Comparison of ENCODE assay signal across 27 cellular contexts in genomic region chr20:19510626-19511025, GRCh38.
"Had no signal": no experiment of that assay in that cellular context is flagged by ENCODE, and none has a peak within 500 bp of the region (broad histone marks: within the 10 kb centered on the region; RNA-seq: fewer than 3 reads in every experiment).

No MANE protein-coding gene starts in this region.

- H3K9me3 ChIP-seq: left ventricle myocardium inferior, pancreas, prostate gland, sigmoid colon, spleen, suprapubic skin, thoracic aorta, tibial artery, uterus had no signal

- H3K27ac Mint-ChIP-seq: mesothelial cell of epicardium; natural killer cell; nephron progenitor cell; stimulated activated effector memory CD8-positive, alpha-beta T cell treated with anti-CD3 and anti-CD28 coated beads, Interleukin-12 subunit alpha, Interleukin-12 subunit beta, amount 100 ng/mL, for 72 hours; stimulated activated naive CD8-positive, alpha-beta T cell treated with anti-CD3 and anti-CD28 coated beads, Interleukin-15, Interleukin-2, amounts not matched to agents 100 ng/mL and 50 ng/mL, for 24 hours; type B pancreatic cell had no signal

- H3K4me1 Mint-ChIP-seq: mesothelial cell of epicardium; naive B cell; stimulated activated effector memory CD8-positive, alpha-beta T cell treated with anti-CD3 and anti-CD28 coated beads, Interleukin-12 subunit alpha, Interleukin-12 subunit beta, amount 100 ng/mL, for 72 hours had no signal

- H3K4me3 Mint-ChIP-seq: mesothelial cell of epicardium; naive B cell; natural killer cell; nephron progenitor cell; stimulated activated effector memory CD8-positive, alpha-beta T cell treated with anti-CD3 and anti-CD28 coated beads, Interleukin-12 subunit alpha, Interleukin-12 subunit beta, amount 100 ng/mL, for 72 hours; stimulated activated naive CD8-positive, alpha-beta T cell treated with anti-CD3 and anti-CD28 coated beads, Interleukin-15, Interleukin-2, amounts not matched to agents 100 ng/mL and 50 ng/mL, for 24 hours; type B pancreatic cell had no signal

- H3K79me2 ChIP-seq: hepatocyte had no signal

- H3K36me3 Mint-ChIP-seq: mesothelial cell of epicardium; naive B cell; natural killer cell; stimulated activated effector memory CD8-positive, alpha-beta T cell treated with anti-CD3 and anti-CD28 coated beads, Interleukin-12 subunit alpha, Interleukin-12 subunit beta, amount 100 ng/mL, for 72 hours; type B pancreatic cell had no signal

- H3K9me3 Mint-ChIP-seq: mesothelial cell of epicardium; natural killer cell; stimulated activated naive CD8-positive, alpha-beta T cell treated with anti-CD3 and anti-CD28 coated beads, Interleukin-15, Interleukin-2, amounts not matched to agents 100 ng/mL and 50 ng/mL, for 24 hours; type B pancreatic cell had no signal

- DNase-seq: islet precursor cell; left ventricle myocardium inferior; mesendoderm; naive B cell; natural killer cell; nephron progenitor cell; nucleus accumbens; pancreas; posterior cingulate gyrus; retina; right cardiac atrium; sigmoid colon; small intestine; spleen; stimulated activated CD4-positive, alpha-beta T cell treated with anti-CD3 and anti-CD28 coated beads, Interleukin-4, amount 100 ng/mL, for 24 hours; stimulated activated naive CD4-positive, alpha-beta T cell; tibial artery; uterus had no signal

- H3K4me3 ChIP-seq: hepatocyte, left ventricle myocardium inferior, lung, pancreas, prostate gland, sigmoid colon, spleen, suprapubic skin, thoracic aorta, tibial artery, uterus had no signal

- H3K27me3 ChIP-seq: pancreas, sigmoid colon, spleen, suprapubic skin, tibial artery, uterus had no signal

- H3K36me3 ChIP-seq: left ventricle myocardium inferior, pancreas, prostate gland, sigmoid colon, spleen, suprapubic skin, thoracic aorta, uterus had no signal

- ATAC-seq: natural killer cell; pancreas; right cardiac atrium; stimulated activated effector memory CD8-positive, alpha-beta T cell treated with anti-CD3 and anti-CD28 coated beads, Interleukin-12 subunit alpha, Interleukin-12 subunit beta, amount 100 ng/mL, for 72 hours had no signal

- H2AFZ ChIP-seq: hepatocyte had no signal

- H3K27ac ChIP-seq: hepatocyte, left ventricle myocardium inferior, pancreas, prostate gland, sigmoid colon, spleen, suprapubic skin, thoracic aorta, tibial artery, uterus had no signal

- FAIRE-seq: pancreas, small intestine had no signal

- H3K4me2 ChIP-seq: hepatocyte had no signal

- H3K4me1 ChIP-seq: left ventricle myocardium inferior, pancreas, prostate gland, sigmoid colon, spleen, suprapubic skin, uterus had no signal

- H3K27me3 Mint-ChIP-seq: stimulated activated naive CD8-positive, alpha-beta T cell treated with anti-CD3 and anti-CD28 coated beads, Interleukin-15, Interleukin-2, amounts not matched to agents 100 ng/mL and 50 ng/mL, for 24 hours; type B pancreatic cell had no signal
